In the genomic region with DNA sequence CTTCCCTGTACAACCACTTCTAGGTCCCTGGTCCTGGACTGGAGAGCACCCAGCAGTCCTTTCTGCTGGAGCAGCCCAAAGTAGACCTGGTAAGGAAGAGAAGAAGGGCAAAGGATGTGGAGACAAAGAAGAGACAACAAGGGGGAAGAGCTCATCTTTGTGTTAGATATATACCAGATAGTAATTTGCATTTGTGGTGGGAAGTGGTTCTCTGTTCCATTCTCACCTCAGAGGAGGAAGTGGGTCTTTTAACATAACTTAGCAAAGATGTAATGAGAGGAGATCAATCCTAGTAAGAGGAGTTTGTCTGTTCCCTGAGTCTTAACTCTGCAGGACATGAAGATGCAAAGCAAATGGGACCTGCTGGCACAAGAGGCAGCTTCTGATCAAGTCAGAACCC, we compare ENCODE assay signal across 14 cellular contexts. TPM values are rescaled to one million over a fixed set of nuclear protein-coding genes. Genes with fewer than 3 reads are reported as not detected.
A peak's percentile ranks its signal among the peaks of the same experiment; 100 is the strongest.
DNase-seq lines count a peak whose midpoint lies in the region; ATAC-seq and TF ChIP-seq lines count a peak whose summit lies in the region.
"Had no signal": no experiment of that assay in that cellular context is flagged by ENCODE, and none has a peak within 500 bp of the region (broad histone marks: within the 10 kb centered on the region; RNA-seq: fewer than 3 reads in every experiment).

No MANE protein-coding gene starts in this region.

- H3K36me3 ChIP-seq in BLaER1 = no peaks in the 10 kb centered on the region
- H3K36me3 ChIP-seq: spleen had no signal

- ATAC-seq in GM19043 (IDR thresholded peaks at IDR 0.05; ENCODE audit: low read depth, unreplicated experiment) = peak; percentile 98
- peak; percentile 92 for ATAC-seq in HG02610 (IDR thresholded peaks at IDR 0.05; ENCODE audit: unreplicated experiment)
- ATAC-seq in HG03432 (IDR thresholded peaks at IDR 0.05; ENCODE audit: unreplicated experiment) = peak; percentile 93

- H3K27me3 ChIP-seq in BLaER1 = no peaks in the 10 kb centered on the region
- H3K27me3 ChIP-seq: spleen had no signal

- no peaks in the 10 kb centered on the region for H4K20me1 ChIP-seq in BLaER1

- no peak overlapping the region for H3K27ac ChIP-seq in BLaER1

- H3K27ac Mint-ChIP-seq in activated naive CD4-positive, alpha-beta T cell treated with anti-CD3 and anti-CD28 coated beads, Interleukin-2, amount 10 ng/mL, durations not matched to agents 7 days and 5 days = no peak overlapping the region
- H3K27ac Mint-ChIP-seq in chondrocyte (ENCODE audit: unreplicated experiment) = no peak overlapping the region
- H3K27ac Mint-ChIP-seq: natural killer cell treated with Interleukin-12 subunit alpha and Interleukin-12 subunit beta and Interleukin-15 and Interleukin-18, amount 100 ng/mL, for 72 hours; stimulated activated naive CD8-positive, alpha-beta T cell treated with anti-CD3 and anti-CD28 coated beads, Interleukin-15, Interleukin-2, amounts not matched to agents 100 ng/mL and 50 ng/mL, for 24 hours had no signal

- H3K36me3 Mint-ChIP-seq in activated naive CD4-positive, alpha-beta T cell treated with anti-CD3 and anti-CD28 coated beads, Interleukin-2, amount 10 ng/mL, durations not matched to agents 7 days and 5 days = no peaks in the 10 kb centered on the region
- no peaks in the 10 kb centered on the region for H3K36me3 Mint-ChIP-seq in chondrocyte (ENCODE audit: low read depth)
- H3K36me3 Mint-ChIP-seq: natural killer cell treated with Interleukin-12 subunit alpha and Interleukin-12 subunit beta and Interleukin-15 and Interleukin-18, amount 100 ng/mL, for 72 hours had no signal

- no peak for DNase-seq in activated naive CD4-positive, alpha-beta T cell treated with anti-CD3 and anti-CD28 coated beads, Interleukin-2, amount 10 ng/mL, durations not matched to agents 7 days and 5 days
- DNase-seq in NAMALWA (ENCODE audit: low spot score) (no peak), hypothalamus (lab: John Stamatoyannopoulos, UW) (no peak), chondrocyte (ENCODE audit: low spot score) (no peak)
- DNase-seq: activated CD4-positive, alpha-beta T cell treated with anti-CD3 and anti-CD28 coated beads, Interleukin-2, amount 50 U/mL, for 4 hours; anterior cingulate cortex; SHP77 treated with DMSO at 0.1 percent for 48 hours; spleen had no signal

- no peak overlapping the region for H3K4me3 Mint-ChIP-seq in activated naive CD4-positive, alpha-beta T cell treated with anti-CD3 and anti-CD28 coated beads, Interleukin-2, amount 10 ng/mL, durations not matched to agents 7 days and 5 days
- no peak overlapping the region for H3K4me3 Mint-ChIP-seq in chondrocyte (ENCODE audit: unreplicated experiment)
- H3K4me3 Mint-ChIP-seq: natural killer cell treated with Interleukin-12 subunit alpha and Interleukin-12 subunit beta and Interleukin-15 and Interleukin-18, amount 100 ng/mL, for 72 hours; stimulated activated naive CD8-positive, alpha-beta T cell treated with anti-CD3 and anti-CD28 coated beads, Interleukin-15, Interleukin-2, amounts not matched to agents 100 ng/mL and 50 ng/mL, for 24 hours had no signal

- no peak overlapping the region for H3K9ac ChIP-seq in BLaER1

- H3K4me1 ChIP-seq in BLaER1 = peaks cover 8% of the 10 kb centered on the region; the same call in 1 of the 2 replicates

- TF ChIP-seq CTCF in chondrocyte (IDR thresholded peaks at IDR 0.05) = no peak

- no peaks in the 10 kb centered on the region for H3K4me1 Mint-ChIP-seq in activated naive CD4-positive, alpha-beta T cell treated with anti-CD3 and anti-CD28 coated beads, Interleukin-2, amount 10 ng/mL, durations not matched to agents 7 days and 5 days
- H3K4me1 Mint-ChIP-seq in chondrocyte (ENCODE audit: low read depth) = no peaks in the 10 kb centered on the region

- peak overlapping the region; percentile 25; the same call in 1 of the 2 replicates for H3K4me2 ChIP-seq in BLaER1

- H3K9me3 ChIP-seq in BLaER1 = no peaks in the 10 kb centered on the region
- H3K9me3 ChIP-seq: spleen had no signal

- H3K27me3 Mint-ChIP-seq in activated naive CD4-positive, alpha-beta T cell treated with anti-CD3 and anti-CD28 coated beads, Interleukin-2, amount 10 ng/mL, durations not matched to agents 7 days and 5 days = no peaks in the 10 kb centered on the region
- H3K27me3 Mint-ChIP-seq in chondrocyte (ENCODE audit: low read depth) = peaks cover 25% of the 10 kb centered on the region

- no peak overlapping the region for H3K4me3 ChIP-seq in BLaER1
- H3K4me3 ChIP-seq: spleen had no signal

- CTCF ChIA-PET in activated naive CD4-positive, alpha-beta T cell treated with anti-CD3 and anti-CD28 coated beads, Interleukin-2, amount 10 ng/mL, durations not matched to agents 7 days and 5 days (lab: Charles Lee) = no interaction called here

- H3K9me3 Mint-ChIP-seq in activated naive CD4-positive, alpha-beta T cell treated with anti-CD3 and anti-CD28 coated beads, Interleukin-2, amount 10 ng/mL, durations not matched to agents 7 days and 5 days = no peaks in the 10 kb centered on the region
- no peaks in the 10 kb centered on the region for H3K9me3 Mint-ChIP-seq in chondrocyte (ENCODE audit: low read depth)
- H3K9me3 Mint-ChIP-seq: natural killer cell treated with Interleukin-12 subunit alpha and Interleukin-12 subunit beta and Interleukin-15 and Interleukin-18, amount 100 ng/mL, for 72 hours; stimulated activated naive CD8-positive, alpha-beta T cell treated with anti-CD3 and anti-CD28 coated beads, Interleukin-15, Interleukin-2, amounts not matched to agents 100 ng/mL and 50 ng/mL, for 24 hours had no signal

RNA-seq across cellular contexts. Expression of a gene that starts 8.0 kb away (rescaled TPM):
- total RNA-seq in chondrocyte = 0.13 TPM in 1 of 3 replicates, not detected in the others
- total RNA-seq: natural killer cell treated with Interleukin-12 subunit alpha and Interleukin-12 subunit beta and Interleukin-15 and Interleukin-18, amount 100 ng/mL, for 72 hours; spleen had no signal
